In the genomic region with DNA sequence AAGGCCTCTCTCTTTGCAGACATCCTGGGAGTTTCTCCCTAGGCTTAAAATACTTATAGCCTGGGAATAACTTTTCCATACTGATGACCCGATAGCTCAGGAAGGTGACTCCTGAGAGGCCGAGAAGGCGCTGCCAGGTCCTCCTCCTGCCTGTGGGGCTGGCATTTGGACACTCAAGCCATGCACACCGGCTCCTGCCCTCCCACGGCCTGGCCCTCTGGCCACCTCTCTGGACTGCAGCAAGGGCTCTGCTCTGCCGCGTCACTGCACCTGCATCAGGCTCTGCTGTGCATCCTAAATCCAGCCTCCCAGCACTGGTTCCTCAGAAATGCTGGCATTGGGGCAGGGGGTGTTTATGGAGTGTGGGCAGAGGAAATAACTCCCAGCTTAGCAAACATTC, we compare ENCODE assay signal across 24 cellular contexts. TPM values are rescaled to one million over a fixed set of nuclear protein-coding genes. Genes with fewer than 3 reads are reported as not detected.
DNase-seq lines count a peak whose midpoint lies in the region; FAIRE-seq and TF ChIP-seq lines count a peak whose summit lies in the region.
"Had no signal": no experiment of that assay in that cellular context is flagged by ENCODE, and none has a peak within 500 bp of the region (broad histone marks: within the 10 kb centered on the region; RNA-seq: fewer than 3 reads in every experiment).

No MANE protein-coding gene starts in this region.

- H3K79me2 ChIP-seq in astrocyte (ENCODE audit: insufficient read depth, low read length) (no peaks in the 10 kb centered on the region), neural progenitor cell (ENCODE audit: low read depth) (no peaks in the 10 kb centered on the region), osteoblast (ENCODE audit: insufficient read depth, low read length) (no peaks in the 10 kb centered on the region)

- peak overlapping the region; percentile 52; the same call in 1 of the 2 replicates for H3K27ac Mint-ChIP-seq in HFFc6
- H3K27ac Mint-ChIP-seq in astrocyte (ENCODE audit: unreplicated experiment): no peak overlapping the region
- peak overlapping the region; percentile 85 for H3K27ac Mint-ChIP-seq in neural progenitor cell
- H3K27ac Mint-ChIP-seq: B cell; CD4-positive, alpha-beta T cell; CD8-positive, alpha-beta T cell had no signal

- H3K4me1 ChIP-seq in astrocyte (ENCODE audit: insufficient read depth, low read length) (peaks cover 27% of the 10 kb centered on the region), neural progenitor cell (no peaks in the 10 kb centered on the region), osteoblast (ENCODE audit: insufficient read depth, low read length) (peaks cover 11% of the 10 kb centered on the region)
- H3K4me1 ChIP-seq: Caco-2 had no signal

- H3K36me3 ChIP-seq in astrocyte (ENCODE audit: insufficient read depth, low read length) (no peaks in the 10 kb centered on the region), neural progenitor cell (no peaks in the 10 kb centered on the region), osteoblast (ENCODE audit: insufficient read depth, low read length) (no peaks in the 10 kb centered on the region)
- H3K36me3 ChIP-seq: BLaER1 treated with 17β-estradiol and CSF1 and Interleukin-3, amounts not matched to agents 10 nM and 100 nM had no signal

- 0 out of 2 replicates have a peak, but pooled peaks cover 4% of the 10 kb centered on the region for H3K36me3 Mint-ChIP-seq in HFFc6 (ENCODE audit: low read depth)
- H3K36me3 Mint-ChIP-seq in astrocyte (ENCODE audit: low read depth, unreplicated experiment): no peaks in the 10 kb centered on the region
- H3K36me3 Mint-ChIP-seq in neural progenitor cell: no peaks in the 10 kb centered on the region
- H3K36me3 Mint-ChIP-seq: CD8-positive, alpha-beta T cell had no signal

- H3K4me3 Mint-ChIP-seq in HFFc6 (no peak overlapping the region; the same call in 1 of the 2 replicates), astrocyte (ENCODE audit: unreplicated experiment) (no peak overlapping the region), neural progenitor cell (no peak overlapping the region)
- H3K4me3 Mint-ChIP-seq: B cell; CD4-positive, alpha-beta T cell; CD8-positive, alpha-beta T cell had no signal

- H2AFZ ChIP-seq in astrocyte (ENCODE audit: low read depth, low read length) (peak overlapping the region; percentile 4), neural progenitor cell (replicated peaks) (no peak overlapping the region), osteoblast (ENCODE audit: low read length) (no peak overlapping the region)

- TF ChIP-seq CTCF in HFFc6 (IDR thresholded peaks at IDR 0.05) (no peak), astrocyte (IDR thresholded peaks at IDR 0.05; ENCODE audit: insufficient read depth, low read depth, low read length) (no peak), neural progenitor cell (IDR thresholded peaks at IDR 0.05) (no peak), osteoblast (IDR thresholded peaks at IDR 0.05; ENCODE audit: extremely low read depth, low read depth, low read length) (no peak)

- H3K4me1 Mint-ChIP-seq in HFFc6 (ENCODE audit: low read depth) (peaks cover 51% of the 10 kb centered on the region), astrocyte (ENCODE audit: low read depth, unreplicated experiment) (peaks cover 25% of the 10 kb centered on the region), neural progenitor cell (peaks cover 37% of the 10 kb centered on the region)
- H3K4me1 Mint-ChIP-seq: B cell had no signal

- H3K9me3 ChIP-seq in astrocyte (ENCODE audit: insufficient read depth, low read depth, low read length): peaks cover 4% of the 10 kb centered on the region
- H3K9me3 ChIP-seq in neural progenitor cell (ENCODE audit: low read depth): no peaks in the 10 kb centered on the region
- H3K9me3 ChIP-seq in osteoblast (ENCODE audit: low read depth, low read length): no peaks in the 10 kb centered on the region
- H3K9me3 ChIP-seq: A549; BLaER1 treated with 17β-estradiol and CSF1 and Interleukin-3, amounts not matched to agents 10 nM and 100 nM; Caco-2 had no signal

- peaks cover 4% of the 10 kb centered on the region for H3F3A ChIP-seq in neural progenitor cell (ENCODE audit: low read depth)

- H3K4me2 ChIP-seq in astrocyte (ENCODE audit: low read length) (no peak overlapping the region), neural progenitor cell (no peak overlapping the region), osteoblast (ENCODE audit: insufficient read depth, low read length) (no peak overlapping the region)
- H3K4me2 ChIP-seq: A549; BLaER1 treated with 17β-estradiol and CSF1 and Interleukin-3, amounts not matched to agents 10 nM and 100 nM had no signal

- no peak for FAIRE-seq in astrocyte (lab: Jason Lieb, UNC)
- FAIRE-seq: A549, D721Med, G401.6, GM12891, GM19239 had no signal

- H3K9ac ChIP-seq in astrocyte (ENCODE audit: low read length) (no peak overlapping the region), neural progenitor cell (no peak overlapping the region)
- H3K9ac ChIP-seq: BLaER1 treated with 17β-estradiol and CSF1 and Interleukin-3, amounts not matched to agents 10 nM and 100 nM had no signal

- H3K27me3 ChIP-seq in astrocyte (ENCODE audit: insufficient read depth, low read length): no peaks in the 10 kb centered on the region
- no peaks in the 10 kb centered on the region for H3K27me3 ChIP-seq in neural progenitor cell
- H3K27me3 ChIP-seq in osteoblast (ENCODE audit: insufficient read depth, low read length): no peaks in the 10 kb centered on the region
- H3K27me3 ChIP-seq: BLaER1 treated with 17β-estradiol and CSF1 and Interleukin-3, amounts not matched to agents 10 nM and 100 nM had no signal

- H3K27me3 Mint-ChIP-seq in HFFc6 (ENCODE audit: insufficient read depth) (peaks cover 10% of the 10 kb centered on the region), astrocyte (ENCODE audit: low read depth, unreplicated experiment) (peaks cover 4% of the 10 kb centered on the region), neural progenitor cell (ENCODE audit: insufficient read depth, low read depth) (peaks cover 13% of the 10 kb centered on the region)

- H4K20me1 ChIP-seq in astrocyte (ENCODE audit: insufficient read depth, low read length): no peaks in the 10 kb centered on the region
- no peaks in the 10 kb centered on the region for H4K20me1 ChIP-seq in neural progenitor cell (ENCODE audit: low read depth)
- no peaks in the 10 kb centered on the region for H4K20me1 ChIP-seq in osteoblast (ENCODE audit: insufficient read depth, low read length)
- H4K20me1 ChIP-seq: BLaER1 treated with 17β-estradiol and CSF1 and Interleukin-3, amounts not matched to agents 10 nM and 100 nM had no signal

- H3K4me3 ChIP-seq in astrocyte (ENCODE audit: insufficient read depth, low read depth, low read length): no peak overlapping the region
- no peak overlapping the region for H3K4me3 ChIP-seq in neural progenitor cell
- no peak overlapping the region for H3K4me3 ChIP-seq in osteoblast (ENCODE audit: insufficient read depth, low read length)
- H3K4me3 ChIP-seq: A549; BLaER1 treated with 17β-estradiol and CSF1 and Interleukin-3, amounts not matched to agents 10 nM and 100 nM had no signal

- H3K9me3 Mint-ChIP-seq in HFFc6 (no peaks in the 10 kb centered on the region), astrocyte (ENCODE audit: unreplicated experiment) (no peaks in the 10 kb centered on the region), neural progenitor cell (no peaks in the 10 kb centered on the region)
- H3K9me3 Mint-ChIP-seq: CD4-positive, alpha-beta T cell; CD8-positive, alpha-beta T cell had no signal

- H3K27ac ChIP-seq in astrocyte (ENCODE audit: low read depth, low read length) (no peak overlapping the region), neural progenitor cell (no peak overlapping the region), osteoblast (ENCODE audit: low read depth, low read length) (no peak overlapping the region)
- H3K27ac ChIP-seq: 22Rv1; BLaER1 treated with 17β-estradiol and CSF1 and Interleukin-3, amounts not matched to agents 10 nM and 100 nM; C4-2B had no signal

- DNase-seq in HFFc6: no peak
- no peak for DNase-seq in astrocyte (ENCODE audit: low read depth)
- DNase-seq in neural progenitor cell (ENCODE audit: low spot score): no peak
- peak; percentile 69 for DNase-seq in osteoblast (ENCODE audit: insufficient read length, low spot score, missing footprints)
- no peak for DNase-seq in HCEC 1CT
- no peak for DNase-seq in NCI-H526 (lab: John Stamatoyannopoulos, UW)
- DNase-seq in NCI-H82 treated with DMSO at 0.1 percent for 48 hours (lab: John Stamatoyannopoulos, UW; ENCODE audit: unreplicated experiment): no peak
- DNase-seq: AML-193; Caco-2; Calu3; CD4-positive, alpha-beta T cell; CD8-positive, alpha-beta T cell; DMS79 treated with DMSO at 0.1 percent for 48 hours; GF-D8 had no signal

RNA-seq across cellular contexts. Expression of gene KCNG4, which starts 14.2 kb away (rescaled TPM):
- total RNA-seq in HFFc6 (2021; fragmentation: NEBNext Ultra II Directional; extraction: Animal tissue kit (Norgen Biotek cat#: 25700)): not detected
- total RNA-seq in astrocyte: not detected in 2 replicates
- not detected in 2 replicates for total RNA-seq in neural progenitor cell (ENCODE audit: low replicate concordance)
- not detected in 2 replicates for total RNA-seq in osteoblast
- total RNA-seq: B cell; Caco-2; Calu3; CD4-positive, alpha-beta T cell; CD8-positive, alpha-beta T cell had no signal

RNA-seq across cellular contexts. Expression of gene ADAD2, which starts 34.6 kb away (rescaled TPM):
- total RNA-seq in HFFc6 (2021; fragmentation: NEBNext Ultra II Directional; extraction: Animal tissue kit (Norgen Biotek cat#: 25700)): not detected
- total RNA-seq in astrocyte (not detected in 2 replicates), neural progenitor cell (ENCODE audit: low replicate concordance) (not detected in 2 replicates), osteoblast (under 0.01 TPM in 1 of 2 replicates, not detected in the other)
- total RNA-seq: A172; B cell; Caco-2; Calu3; CD8-positive, alpha-beta T cell had no signal

RNA-seq across cellular contexts. Expression of gene TAF1C, which starts 38.7 kb away (rescaled TPM):
- total RNA-seq in HFFc6 (2021; fragmentation: NEBNext Ultra II Directional; extraction: Animal tissue kit (Norgen Biotek cat#: 25700)): 10 to 100 TPM; 22.0 to 30.4 (median 25.7) TPM
- total RNA-seq in astrocyte (30.4 and 34.1 TPM in 2 replicates), neural progenitor cell (ENCODE audit: low replicate concordance) (23.3 and 70.3 TPM in 2 replicates), osteoblast (19.5 and 20.6 TPM in 2 replicates)
